Comparison of ENCODE assay signal across 8 cellular contexts in the genomic region with DNA sequence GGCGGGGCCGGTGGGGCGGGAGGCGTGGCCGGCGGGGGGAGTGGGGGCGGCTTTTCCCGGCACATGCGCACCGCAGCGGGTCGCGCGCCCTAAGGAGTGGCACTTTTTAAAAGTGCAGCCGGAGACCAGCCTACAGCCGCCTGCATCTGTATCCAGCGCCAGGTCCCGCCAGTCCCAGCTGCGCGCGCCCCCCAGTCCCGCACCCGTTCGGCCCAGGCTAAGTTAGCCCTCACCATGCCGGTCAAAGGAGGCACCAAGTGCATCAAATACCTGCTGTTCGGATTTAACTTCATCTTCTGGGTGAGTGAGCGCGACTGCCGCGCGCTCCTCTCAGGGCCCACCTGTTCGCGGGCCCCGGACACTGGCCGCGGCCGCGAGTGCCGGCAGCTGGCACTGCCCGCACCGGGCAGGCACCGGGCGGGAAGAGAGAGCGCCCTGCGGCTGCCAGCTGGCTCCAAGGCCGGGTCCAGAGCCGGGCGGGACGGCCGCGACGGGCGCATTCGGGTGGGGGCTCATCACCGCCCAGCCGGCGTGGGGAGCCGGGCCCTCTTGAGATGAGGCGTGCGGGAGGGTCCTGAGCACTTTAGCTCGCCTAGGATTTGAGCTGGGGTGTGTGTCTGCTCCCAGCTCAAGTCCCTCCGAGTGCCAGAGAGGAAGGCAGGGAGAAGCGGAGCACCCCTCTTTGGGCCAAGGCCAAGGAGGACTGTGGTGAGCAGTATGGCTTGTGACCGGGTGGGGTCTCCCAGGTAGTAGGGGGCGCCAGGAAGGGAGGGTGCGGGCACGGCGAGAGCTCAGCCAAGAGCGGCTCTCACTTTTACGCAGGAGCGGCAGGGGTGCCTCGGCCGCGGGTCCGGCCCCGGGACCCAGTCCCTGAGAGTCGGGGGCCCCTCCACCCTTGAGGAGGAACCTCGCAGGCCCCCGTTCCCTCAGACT. TPM values are rescaled to one million over a fixed set of nuclear protein-coding genes. Genes with fewer than 3 reads are reported as not detected.
A peak's percentile ranks its signal among the peaks of the same experiment; 100 is the strongest.
DNase-seq lines count a peak whose midpoint lies in the region; ATAC-seq, FAIRE-seq and TF ChIP-seq lines count a peak whose summit lies in the region.

Gene CD9 (plus strand): TSS at position 135 of the 933 bp plus-strand sequence. CDS start 100 bp downstream, at position 235.

- FAIRE-seq in urothelium cell line (lab: Jason Lieb, UNC), result peak; percentile 27

- H3K4me1 Mint-ChIP-seq in activated naive CD4-positive, alpha-beta T cell treated with anti-CD3 and anti-CD28 coated beads for 36 hours (ENCODE audit: low read depth), result peaks cover 5% of the 10 kb centered on the region

- no peak for ATAC-seq in GM21526 (IDR thresholded peaks at IDR 0.05; ENCODE audit: low FRiP score, unreplicated experiment)
- ATAC-seq in HG03378 (IDR thresholded peaks at IDR 0.05; ENCODE audit: unreplicated experiment), result no peak

- H3K4me3 Mint-ChIP-seq in activated naive CD4-positive, alpha-beta T cell treated with anti-CD3 and anti-CD28 coated beads for 36 hours, result peak within 1 kb of the TSS; percentile 52

- H3K36me3 Mint-ChIP-seq in activated naive CD4-positive, alpha-beta T cell treated with anti-CD3 and anti-CD28 coated beads for 36 hours (ENCODE audit: low read depth), result no peaks in the 10 kb centered on the region

- H3K27me3 ChIP-seq in neutrophil, result peaks cover 70% of the 10 kb centered on the region

- no peak for DNase-seq in G401 (ENCODE audit: low spot score)
- peak; percentile 68 for DNase-seq in NCI-H345 (lab: John Stamatoyannopoulos, UW)
- peak; percentile 29 for DNase-seq in activated naive CD4-positive, alpha-beta T cell treated with anti-CD3 and anti-CD28 coated beads for 36 hours
- no peak for DNase-seq in glomerular endothelial cell (ENCODE audit: extremely low read depth, low read depth, low spot score)
- peak; percentile 98 for DNase-seq in urothelium cell line (ENCODE audit: low spot score)

- H3K27me3 Mint-ChIP-seq in activated naive CD4-positive, alpha-beta T cell treated with anti-CD3 and anti-CD28 coated beads for 36 hours (ENCODE audit: low read depth), result peaks cover 32% of the 10 kb centered on the region

- in situ Hi-C loops in G401 (cut with HindIII; ENCODE audit: low sequenced_read_pairs), result no loop called here

- intact Hi-C loops in activated naive CD4-positive, alpha-beta T cell treated with anti-CD3 and anti-CD28 coated beads for 36 hours (cut with micrococcal nuclease), result no loop called here

- no peaks in the 10 kb centered on the region for H3K9me3 ChIP-seq in neutrophil

- no peak within 1 kb of the TSS for H3K27ac ChIP-seq in neutrophil

- peaks cover 14 to 20% of the 10 kb centered on the region in 2 experiments for H3K4me1 ChIP-seq in neutrophil (ENCODE audit: control insufficient read depth in 1 of 2, insufficient read depth in 1 of 2, low read depth in 1 of 2, low read length in 1 of 2)

- no peaks in the 10 kb centered on the region for H3K36me3 ChIP-seq in neutrophil

- CTCF ChIA-PET in activated naive CD4-positive, alpha-beta T cell treated with anti-CD3 and anti-CD28 coated beads for 36 hours (lab: Charles Lee), result interaction anchor here (0.9 to 2.4 kb wide), 6 partner anchors 13 to 86 kb away, joined by 4 to 17 read pairs (median 6); no protein-coding TSS in a partner anchor

- no peak for TF ChIP-seq CTCF in neutrophil (IDR thresholded peaks at IDR 0.05)

- H3K9me3 Mint-ChIP-seq in activated naive CD4-positive, alpha-beta T cell treated with anti-CD3 and anti-CD28 coated beads for 36 hours, result no peaks in the 10 kb centered on the region

- H3K4me3 ChIP-seq in neutrophil (ENCODE audit: low read depth in 1 of 2, low read length in 1 of 2), result peak within 1 kb of the TSS; percentile 54 to 56

- H3K27ac Mint-ChIP-seq in activated naive CD4-positive, alpha-beta T cell treated with anti-CD3 and anti-CD28 coated beads for 36 hours, result no peak within 1 kb of the TSS

RNA-seq across cellular contexts. Expression of gene CD9, which starts in this region (rescaled TPM):
- 34.3 and 46.6 TPM in 2 replicates for total RNA-seq in G401 (2014; rRNA removed; shearing (Covaris generic))
- total RNA-seq in activated naive CD4-positive, alpha-beta T cell treated with anti-CD3 and anti-CD28 coated beads for 36 hours, result 1 to 10 TPM; 3.1 to 3.3 TPM
- total RNA-seq in glomerular endothelial cell, result 555 and 1,509 TPM in 2 replicates

Comparison
In these comparisons a context has a peak if more than half of its experiments do, and no peak if none do; other contexts are left out.
1. RNA of gene CD9 (total RNA-seq): 555 to 1,509 TPM in glomerular endothelial cell; 34.3 to 46.6 TPM in G401 and 3.1 to 3.3 TPM in activated naive CD4-positive, alpha-beta T cell treated with anti-CD3 and anti-CD28 coated beads for 36 hours; every median in the first group is over 10 times any median in the second.
2. DNase-seq: peak in NCI-H345 (single experiment), activated naive CD4-positive, alpha-beta T cell treated with anti-CD3 and anti-CD28 coated beads for 36 hours (single experiment) and urothelium cell line (single experiment); none in G401 (single experiment) and glomerular endothelial cell (single experiment).